Comparison of ENCODE assay signal across 16 cellular contexts in the genomic region with DNA sequence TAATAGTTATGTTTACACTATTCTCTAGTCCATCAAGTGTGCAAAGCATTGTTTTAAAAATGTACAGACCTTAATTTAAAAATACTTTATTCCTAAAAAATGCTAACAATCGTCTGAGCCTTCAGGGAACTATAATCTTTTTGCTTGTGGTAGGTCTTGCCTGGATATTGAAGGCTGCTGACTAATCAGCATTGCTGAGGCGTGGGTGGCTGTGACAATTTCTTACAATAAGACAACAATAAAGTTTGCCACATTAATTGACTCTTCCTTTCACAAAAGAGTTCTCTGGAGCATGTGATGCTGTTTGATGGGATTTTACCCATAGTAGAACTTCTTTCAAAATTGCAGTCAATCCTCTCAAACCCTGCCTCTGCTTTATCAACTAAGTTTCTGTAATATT.
"Had no signal": no experiment of that assay in that cellular context is flagged by ENCODE, and none has a peak within 500 bp of the region (broad histone marks: within the 10 kb centered on the region; RNA-seq: fewer than 3 reads in every experiment).

No MANE protein-coding gene starts in this region.

- ATAC-seq: mucosa of descending colon; naive thymus-derived CD8-positive, alpha-beta T cell; stimulated activated naive CD8-positive, alpha-beta T cell treated with anti-CD3 and anti-CD28 coated beads, Interleukin-15, Interleukin-2, amounts not matched to agents 100 U/mL and 50 U/mL, for 24 hours had no signal

- H3K27ac ChIP-seq: breast epithelium, right atrium auricular region, transverse colon, vagina had no signal

- H3K4me3 ChIP-seq: breast epithelium, mucosa of descending colon, right atrium auricular region, transverse colon, vagina had no signal

- H3K36me3 ChIP-seq: breast epithelium, right atrium auricular region, transverse colon, vagina had no signal

- H3K27me3 ChIP-seq: breast epithelium, right atrium auricular region, transverse colon, vagina had no signal

- H3K4me1 ChIP-seq: breast epithelium had no signal

- DNase-seq: activated CD4-positive, alpha-beta T cell treated with anti-CD3 and anti-CD28 coated beads, Interleukin-2, amount 50 U/mL, for 1 hour; activated CD4-positive, CD25-positive, alpha-beta regulatory T cell; activated CD8-positive, alpha-beta memory T cell treated with anti-CD3 and anti-CD28 coated beads for 24 hours; activated naive CD8-positive, alpha-beta T cell treated with anti-CD3 and anti-CD28 coated beads for 36 hours; cerebellar nuclear complex; effector memory CD4-positive, alpha-beta T cell; mucosa of descending colon; naive thymus-derived CD8-positive, alpha-beta T cell; posterior cingulate gyrus; small intestine; stimulated activated CD4-positive, alpha-beta T cell treated with anti-CD3 and anti-CD28 coated beads, Interleukin-4, amount 100 ng/mL, for 4 hours; stimulated activated naive CD8-positive, alpha-beta T cell treated with anti-CD3 and anti-CD28 coated beads, Interleukin-15, Interleukin-2, amounts not matched to agents 100 U/mL and 50 U/mL, for 24 hours; transverse colon had no signal
